Comparison of ENCODE assay signal across 8 cellular contexts in the genomic region with DNA sequence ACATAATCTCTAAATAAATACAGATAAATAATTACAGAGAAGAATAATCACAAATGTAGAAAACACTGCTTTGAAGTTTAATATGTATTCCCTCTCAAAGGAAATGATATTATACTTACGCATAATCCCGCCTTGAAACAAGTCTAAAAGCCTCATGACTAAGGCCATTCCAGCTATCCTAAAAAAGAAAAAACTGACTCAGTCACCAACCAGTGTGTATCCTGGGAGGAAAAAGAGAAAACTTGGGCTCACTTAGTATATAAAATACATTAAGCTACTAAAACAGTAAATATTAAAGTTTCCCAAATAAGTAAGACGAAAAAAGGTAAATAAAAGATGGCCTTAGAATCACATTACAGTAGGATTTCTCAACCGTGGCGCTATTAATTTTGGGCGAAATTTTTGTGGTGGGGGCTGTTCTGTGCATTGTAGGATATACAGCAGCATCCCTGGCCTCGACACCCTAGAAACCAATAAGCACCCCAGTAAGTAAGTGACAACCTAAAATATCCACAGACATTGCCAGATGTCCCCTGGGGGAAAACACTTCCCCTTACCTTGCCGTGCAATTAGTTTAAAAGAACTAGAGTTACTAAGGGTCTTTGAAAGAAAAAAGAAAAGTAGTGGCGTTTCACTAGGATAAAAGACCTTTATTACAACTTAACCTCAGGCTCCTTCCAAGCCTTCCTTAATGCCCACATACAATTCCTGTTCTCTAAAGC. TPM values are rescaled to one million over a fixed set of nuclear protein-coding genes. Genes with fewer than 3 reads are reported as not detected.
DNase-seq lines count a peak whose midpoint lies in the region; ATAC-seq and TF ChIP-seq lines count a peak whose summit lies in the region.

No MANE protein-coding gene starts in this region.

- peak overlapping the region; percentile 99 for H3K27ac Mint-ChIP-seq in T-helper 17 cell

- in situ Hi-C loops in GM23248 (cut with MboI), result no loop called here

- peak overlapping the region; percentile 95 for H3K4me3 Mint-ChIP-seq in T-helper 17 cell

- H3K9me3 ChIP-seq in GM23248 (ENCODE audit: low read depth) (no peaks in the 10 kb centered on the region), T-helper 17 cell (ENCODE audit: control insufficient read depth, low read length, poor library complexity, severe bottlenecking) (no peaks in the 10 kb centered on the region), skeletal muscle tissue (ENCODE audit: control insufficient read depth in 3 of 3, low read length in 3 of 3) (no peaks in the 10 kb centered on the region)

- H3K27me3 ChIP-seq in GM23248 (replicated peaks; ENCODE audit: insufficient read depth) (no peaks in the 10 kb centered on the region), skeletal muscle tissue (ENCODE audit: control insufficient read depth in 3 of 3, insufficient read depth in 3 of 3, low read length in 3 of 3) (no peaks in the 10 kb centered on the region)

- TF ChIP-seq CTCF in foreskin fibroblast (IDR thresholded peaks at IDR 0.05; ENCODE audit: low read depth, low read length), result no peak

- WGBS in GM23248 (ENCODE audit: low coverage in 1 of 2, low lambda C conversion rate in 2 of 2, missing lambda C conversion rate in 2 of 2), 2 experiments, result 48% methylated on average over 9 of the region's 9 CpGs

- DNase-seq in GM23248 (peak; percentile 74), T-helper 17 cell (no peak), foreskin fibroblast (no peak), NCI-H1694 treated with DMSO at 0.1 percent for 48 hours (lab: John Stamatoyannopoulos, UW) (no peak), NCI-H128 (lab: John Stamatoyannopoulos, UW; ENCODE audit: unreplicated experiment) (no peak), NCI-H2029 treated with DMSO at 0.1 percent for 48 hours (lab: John Stamatoyannopoulos, UW) (no peak)

- H2AFZ ChIP-seq in GM23248, result no peak overlapping the region

- H3K4me1 ChIP-seq in GM23248 (ENCODE audit: insufficient read depth) (peaks cover 18% of the 10 kb centered on the region), skeletal muscle tissue (ENCODE audit: control insufficient read depth in 3 of 3, insufficient read depth in 3 of 3, low read length in 3 of 3) (peaks cover 6 to 13% (median 12%) of the 10 kb centered on the region in 3 donors)

- peaks cover 5% of the 10 kb centered on the region for H3K36me3 Mint-ChIP-seq in T-helper 17 cell (ENCODE audit: low read depth)

- peaks cover 28% of the 10 kb centered on the region for H3K4me1 Mint-ChIP-seq in T-helper 17 cell

- H3K4me2 ChIP-seq in GM23248 (ENCODE audit: unreplicated experiment), result peak overlapping the region; percentile 96

- H3K79me2 ChIP-seq in GM23248 (ENCODE audit: insufficient read depth), result peaks cover 61% of the 10 kb centered on the region

- no peaks in the 10 kb centered on the region for H3K9me2 ChIP-seq in GM23248 (ENCODE audit: insufficient read depth)

- ATAC-seq in T-helper 17 cell (no peak), GM19397 (IDR thresholded peaks at IDR 0.05; ENCODE audit: unreplicated experiment) (no peak)

- H3K4me3 ChIP-seq in GM23248 (peak overlapping the region; percentile 99), foreskin fibroblast (ENCODE audit: low read depth in 1 of 2, low read length in 2 of 2) (peak overlapping the region; percentile 74 to 97), skeletal muscle tissue (ENCODE audit: low read length in 3 of 3) (peak overlapping the region; percentile 96 to 100 (median 99))

- H3K27me3 Mint-ChIP-seq in T-helper 17 cell, result no peaks in the 10 kb centered on the region

- H3K9ac ChIP-seq in GM23248 (peak overlapping the region; percentile 100), skeletal muscle tissue (ENCODE audit: low read depth in 1 of 3, low read length in 3 of 3) (peak overlapping the region; percentile 99 to 100 (median 100))

- H3K36me3 ChIP-seq in GM23248 (ENCODE audit: low read depth) (peaks cover 40% of the 10 kb centered on the region), skeletal muscle tissue (ENCODE audit: control insufficient read depth in 3 of 3, insufficient read depth in 3 of 3, low read length in 3 of 3) (peaks cover 36 to 40% (median 40%) of the 10 kb centered on the region in 3 donors)

- H3K27ac ChIP-seq in GM23248 (peak overlapping the region; percentile 100), skeletal muscle tissue (ENCODE audit: low read depth, low read length) (peak overlapping the region; percentile 100)

- peaks cover 17% of the 10 kb centered on the region for H3F3A ChIP-seq in GM23248 (ENCODE audit: insufficient read depth)

- H4K20me1 ChIP-seq in GM23248 (ENCODE audit: insufficient read depth), result no peaks in the 10 kb centered on the region

RNA-seq across cellular contexts. Expression of a gene that starts 1.1 kb away (rescaled TPM):
- total RNA-seq in GM23248 (2014; rRNA removed; shearing (Covaris generic)), result 380 and 564 TPM in 2 replicates
- 225 and 233 TPM in 2 replicates for polyA plus RNA-seq in GM23248 (2016; fragmentation: Nextera tagmentation; extraction: Ambion mirVana)
- total RNA-seq in T-helper 17 cell, result 100 to 1,000 TPM; 291 to 305 TPM
- 145 TPM for total RNA-seq in skeletal muscle tissue

RNA-seq across cellular contexts. Expression of a gene that starts 31.1 kb away (rescaled TPM):
- total RNA-seq in GM23248 (2014; rRNA removed; shearing (Covaris generic)), result 124 and 136 TPM in 2 replicates
- polyA plus RNA-seq in GM23248 (2016; fragmentation: Nextera tagmentation; extraction: Ambion mirVana), result 74.1 and 76.0 TPM in 2 replicates
- 100 to 1,000 TPM; 150 to 165 TPM for total RNA-seq in T-helper 17 cell
- total RNA-seq in skeletal muscle tissue, result 45.4 TPM
